ENCODE assay signal across 34 cellular contexts in genomic region chr18:6652098-6652497, GRCh38.
"Had no signal": no experiment of that assay in that cellular context is flagged by ENCODE, and none has a peak within 500 bp of the region (broad histone marks: within the 10 kb centered on the region; RNA-seq: fewer than 3 reads in every experiment).

No MANE protein-coding gene starts in this region.

- H3K27ac Mint-ChIP-seq: activated CD8-positive, alpha-beta memory T cell treated with anti-CD3 and anti-CD28 coated beads, Interleukin-2, amount 10 ng/mL, durations not matched to agents 7 days and 5 days; activated CD8-positive, alpha-beta T cell treated with anti-CD3 and anti-CD28 coated beads for 36 hours; activated naive CD4-positive, alpha-beta T cell treated with anti-CD3 and anti-CD28 coated beads for 36 hours; activated naive CD4-positive, alpha-beta T cell treated with anti-CD3 and anti-CD28 coated beads, Interleukin-2, amount 50 U/mL, for 24 hours; activated naive CD8-positive, alpha-beta T cell treated with anti-CD3 and anti-CD28 coated beads for 36 hours; activated naive CD8-positive, alpha-beta T cell treated with anti-CD3 and anti-CD28 coated beads, Interleukin-2, amount 50 U/mL, for 24 hours; activated T-cell treated with anti-CD3 and anti-CD28 coated beads, Interleukin-2, amount 50 U/mL, for 24 hours; activated T-helper 2 cell treated with anti-CD3 and anti-CD28 coated beads, Interferon-gamma antibody, Interleukin-2, Interleukin-4, amounts not matched to agents 10 μg/mL and 5 μg/mL and 100 μg/mL, durations not matched to agents 14 hours and 24 hours and 36 hours; dendritic cell treated with granulocyte-macrophage colony-stimulating factor and Interleukin-4, amounts not matched to agents 40 ng/mL and 50 ng/mL, for 4 days; endodermal cell; T-helper 17 cell; T-helper 2 cell treated with Interferon-gamma antibody and Interleukin-4, amounts not matched to agents 5 μg/mL and 100 μg/mL, for 36 hours had no signal

- H3K4me1 ChIP-seq: adrenal gland, heart left ventricle had no signal

- DNase-seq: activated CD4-positive, alpha-beta T cell treated with anti-CD3 and anti-CD28 coated beads for 1 hour; activated CD4-positive, alpha-beta T cell treated with anti-CD3 and anti-CD28 coated beads for 48 hours; activated CD4-positive, alpha-beta T cell treated with anti-CD3 and anti-CD28 coated beads, Interleukin-2, amount 50 U/mL, for 1 hour; activated CD4-positive, alpha-beta T cell treated with anti-CD3 and anti-CD28 coated beads, Interleukin-2, amount 50 U/mL, for 48 hours; activated CD4-positive, CD25-positive, alpha-beta regulatory T cell; activated CD8-positive, alpha-beta memory T cell treated with anti-CD3 and anti-CD28 coated beads, Interleukin-2, amount 10 ng/mL, durations not matched to agents 7 days and 5 days; activated CD8-positive, alpha-beta memory T cell treated with anti-CD3 and anti-CD28 coated beads, Interleukin-2, amount 50 U/mL, for 4 hours; activated CD8-positive, alpha-beta T cell treated with anti-CD3 and anti-CD28 coated beads for 36 hours; activated effector memory CD4-positive, alpha-beta T cell treated with anti-CD3 and anti-CD28 coated beads, Interleukin-2, amount 50 U/mL, for 16 hours; activated naive CD4-positive, alpha-beta T cell treated with anti-CD3 and anti-CD28 coated beads for 36 hours; activated naive CD8-positive, alpha-beta T cell treated with anti-CD3 and anti-CD28 coated beads for 36 hours; activated naive CD8-positive, alpha-beta T cell treated with anti-CD3 and anti-CD28 coated beads, Interleukin-2, amount 50 U/mL, for 24 hours; activated T-cell treated with anti-CD3 and anti-CD28 coated beads, Interleukin-2, amount 50 U/mL, for 24 hours; adrenal gland; amygdala; aorta; body of pancreas; dorsolateral prefrontal cortex; effector memory CD4-positive, alpha-beta T cell; endodermal cell; foreskin fibroblast; gastrocnemius medialis; glutamatergic neuron; heart left ventricle; T-helper 1 cell; T-helper 17 cell; T1000; WERI-Rb-1 had no signal

- H3K27me3 ChIP-seq: adrenal gland, body of pancreas, gastrocnemius medialis, heart left ventricle had no signal

- H3K4me3 Mint-ChIP-seq: activated CD8-positive, alpha-beta memory T cell treated with anti-CD3 and anti-CD28 coated beads, Interleukin-2, amount 10 ng/mL, durations not matched to agents 7 days and 5 days; activated CD8-positive, alpha-beta T cell treated with anti-CD3 and anti-CD28 coated beads for 36 hours; activated naive CD4-positive, alpha-beta T cell treated with anti-CD3 and anti-CD28 coated beads for 36 hours; activated naive CD4-positive, alpha-beta T cell treated with anti-CD3 and anti-CD28 coated beads, Interleukin-2, amount 50 U/mL, for 24 hours; activated naive CD8-positive, alpha-beta T cell treated with anti-CD3 and anti-CD28 coated beads for 36 hours; activated naive CD8-positive, alpha-beta T cell treated with anti-CD3 and anti-CD28 coated beads, Interleukin-2, amount 50 U/mL, for 24 hours; activated T-cell treated with anti-CD3 and anti-CD28 coated beads, Interleukin-2, amount 50 U/mL, for 24 hours; central memory CD8-positive, alpha-beta T cell; dendritic cell treated with granulocyte-macrophage colony-stimulating factor and Interleukin-4, amounts not matched to agents 40 ng/mL and 50 ng/mL, for 4 days; endodermal cell; T-helper 17 cell; T-helper 2 cell treated with Interferon-gamma antibody and Interleukin-4, amounts not matched to agents 5 μg/mL and 100 μg/mL, for 36 hours had no signal

- H3K9me3 ChIP-seq: adrenal gland, body of pancreas, gastrocnemius medialis had no signal

- H3K9me3 Mint-ChIP-seq: activated naive CD4-positive, alpha-beta T cell treated with anti-CD3 and anti-CD28 coated beads, Interleukin-2, amount 50 U/mL, for 24 hours; endodermal cell had no signal

- H3K27ac ChIP-seq: adrenal gland, body of pancreas, coronary artery, dorsolateral prefrontal cortex, gastrocnemius medialis, heart left ventricle, WERI-Rb-1 had no signal

- H3K36me3 Mint-ChIP-seq: activated CD8-positive, alpha-beta memory T cell treated with anti-CD3 and anti-CD28 coated beads, Interleukin-2, amount 10 ng/mL, durations not matched to agents 7 days and 5 days; activated naive CD4-positive, alpha-beta T cell treated with anti-CD3 and anti-CD28 coated beads, Interleukin-2, amount 50 U/mL, for 24 hours; activated naive CD8-positive, alpha-beta T cell treated with anti-CD3 and anti-CD28 coated beads for 36 hours had no signal

- H3K27me3 Mint-ChIP-seq: activated CD8-positive, alpha-beta memory T cell treated with anti-CD3 and anti-CD28 coated beads, Interleukin-2, amount 10 ng/mL, durations not matched to agents 7 days and 5 days; activated CD8-positive, alpha-beta T cell treated with anti-CD3 and anti-CD28 coated beads for 36 hours; activated naive CD8-positive, alpha-beta T cell treated with anti-CD3 and anti-CD28 coated beads for 36 hours; activated naive CD8-positive, alpha-beta T cell treated with anti-CD3 and anti-CD28 coated beads, Interleukin-2, amount 50 U/mL, for 24 hours; activated T-cell treated with anti-CD3 and anti-CD28 coated beads, Interleukin-2, amount 50 U/mL, for 24 hours; central memory CD8-positive, alpha-beta T cell; dendritic cell treated with granulocyte-macrophage colony-stimulating factor and Interleukin-4, amounts not matched to agents 40 ng/mL and 50 ng/mL, for 4 days; T-helper 17 cell had no signal

- H3K4me3 ChIP-seq: adrenal gland, body of pancreas, coronary artery, dorsolateral prefrontal cortex, gastrocnemius medialis, heart left ventricle had no signal

- ATAC-seq: activated CD8-positive, alpha-beta memory T cell treated with anti-CD3 and anti-CD28 coated beads, Interleukin-2, amount 10 ng/mL, durations not matched to agents 7 days and 5 days; activated CD8-positive, alpha-beta T cell treated with anti-CD3 and anti-CD28 coated beads for 36 hours; activated naive CD8-positive, alpha-beta T cell treated with anti-CD3 and anti-CD28 coated beads, Interleukin-2, amount 50 U/mL, for 24 hours; body of pancreas; gastrocnemius medialis; heart left ventricle; T-helper 17 cell had no signal

- H3K36me3 ChIP-seq: adrenal gland, gastrocnemius medialis, heart left ventricle, WERI-Rb-1 had no signal

- H3K4me1 Mint-ChIP-seq: activated CD8-positive, alpha-beta memory T cell treated with anti-CD3 and anti-CD28 coated beads, Interleukin-2, amount 10 ng/mL, durations not matched to agents 7 days and 5 days; activated naive CD4-positive, alpha-beta T cell treated with anti-CD3 and anti-CD28 coated beads, Interleukin-2, amount 50 U/mL, for 24 hours; activated naive CD8-positive, alpha-beta T cell treated with anti-CD3 and anti-CD28 coated beads for 36 hours; activated naive CD8-positive, alpha-beta T cell treated with anti-CD3 and anti-CD28 coated beads, Interleukin-2, amount 50 U/mL, for 24 hours; central memory CD8-positive, alpha-beta T cell; T-helper 17 cell had no signal
